ENCODE assay signal across 1 cellular context in genomic region chr11:62505784-62506145, GRCh38.
A peak's percentile ranks its signal among the peaks of the same experiment; 100 is the strongest.
TF ChIP-seq lines count a peak whose summit lies in the region.

No MANE protein-coding gene starts in this region.

TF ChIP-seq in WTC11, 78 proteins besides CTCF, POLR2A, EP300 and RAD21 (continued from another document):
- TF ChIP-seq PRDM15 (CRISPR knock-in tag; IDR thresholded peaks at IDR 0.05): peak; percentile 52
- TF ChIP-seq ZNF281 (CRISPR knock-in tag; IDR thresholded peaks at IDR 0.05): no peak
- peak; percentile 86 for TF ChIP-seq GTF2I (CRISPR knock-in tag; conservative IDR thresholded peaks at IDR 0.05)
